ENCODE assay signal across 1 cellular context in genomic region chr12:56753566-56753965, GRCh38.
TF ChIP-seq lines count a peak whose summit lies in the region.

No MANE protein-coding gene starts in this region.

TF ChIP-seq in H1, 55 proteins besides CTCF, POLR2A, EP300 and RAD21:
- TF ChIP-seq PHF8 (conservative IDR thresholded peaks at IDR 0.05; ENCODE audit: low read depth, low read length) (no peak), CBX5 (IDR thresholded peaks at IDR 0.05; ENCODE audit: low read depth, low read length) (no peak)
